In genomic region chr2:169653636-169654035, GRCh38 we compare ENCODE assay signal across 27 cellular contexts. TPM values are rescaled to one million over a fixed set of nuclear protein-coding genes. Genes with fewer than 3 reads are reported as not detected.
DNase-seq lines count a peak whose midpoint lies in the region; ATAC-seq, FAIRE-seq and TF ChIP-seq lines count a peak whose summit lies in the region.
"Had no signal": no experiment of that assay in that cellular context is flagged by ENCODE, and none has a peak within 500 bp of the region (broad histone marks: within the 10 kb centered on the region; RNA-seq: fewer than 3 reads in every experiment).

No MANE protein-coding gene starts in this region.

- H3K4me2 ChIP-seq in mammary epithelial cell (ENCODE audit: insufficient read depth, low read depth, low read length) = no peak overlapping the region
- H3K4me2 ChIP-seq: GM23338, PC-9 had no signal

- TF ChIP-seq CTCF in mammary epithelial cell (conservative IDR thresholded peaks at IDR 0.05 in 1 of 2, IDR thresholded peaks at IDR 0.05 in 1 of 2; ENCODE audit: extremely low read depth in 1 of 2, insufficient read depth in 1 of 2, low read depth in 1 of 2, low read length in 2 of 2) = no peak
- TF ChIP-seq CTCF in breast epithelium (IDR thresholded peaks at IDR 0.05) = no peak
- no peak for TF ChIP-seq CTCF in Panc1 (IDR thresholded peaks at IDR 0.05)
- no peak for TF ChIP-seq CTCF in bronchial epithelial cell (IDR thresholded peaks at IDR 0.05; ENCODE audit: insufficient read depth, low read length, severe bottlenecking)
- no peak for TF ChIP-seq CTCF in esophagus squamous epithelium (IDR thresholded peaks at IDR 0.05)

- dilution Hi-C loops in mammary epithelial cell (cut with HindIII; ENCODE audit: low sequenced_read_pairs) = no loop called here

- FAIRE-seq in bronchial epithelial cell (lab: Jason Lieb, UNC) = no peak
- FAIRE-seq: GM12878 had no signal

- no peak overlapping the region for H3K27ac ChIP-seq in mammary epithelial cell (ENCODE audit: insufficient read depth, low read depth, low read length)
- H3K27ac ChIP-seq in breast epithelium = no peak overlapping the region
- no peak overlapping the region for H3K27ac ChIP-seq in Panc1 (ENCODE audit: low read length)
- H3K27ac ChIP-seq in esophagus squamous epithelium = no peak overlapping the region
- H3K27ac ChIP-seq: 22Rv1, PC-9 had no signal

- no TSS peak for BruUV-seq in mammary epithelial cell (replicated peaks; lab: Mats Ljungman, UMichigan)
- no TSS peak for BruUV-seq in Panc1 (replicated peaks; lab: Mats Ljungman, UMichigan)

- H3K9me3 ChIP-seq in mammary epithelial cell (replicated peaks; ENCODE audit: insufficient read depth, low read length) = no peaks in the 10 kb centered on the region
- no peaks in the 10 kb centered on the region for H3K9me3 ChIP-seq in breast epithelium
- H3K9me3 ChIP-seq in Panc1 (ENCODE audit: control insufficient read depth, insufficient read depth, low read depth, low read length) = no peaks in the 10 kb centered on the region
- no peaks in the 10 kb centered on the region for H3K9me3 ChIP-seq in esophagus squamous epithelium
- H3K9me3 ChIP-seq: BE2C had no signal

- H2AFZ ChIP-seq in mammary epithelial cell (ENCODE audit: low read depth, low read length) = no peak overlapping the region
- H2AFZ ChIP-seq: GM23338, PC-9 had no signal

- WGBS in mammary epithelial cell (ENCODE audit: low coverage, missing lambda C conversion rate) = 62% methylated on average over 3 of the region's 3 CpGs
- 55 to 62% methylated on average over 3 of the region's 3 CpGs for WGBS in esophagus squamous epithelium, 2 donors

- no peaks in the 10 kb centered on the region for H3K79me2 ChIP-seq in mammary epithelial cell (ENCODE audit: insufficient read depth, low read length)

- no peaks in the 10 kb centered on the region for H3K4me1 ChIP-seq in mammary epithelial cell (ENCODE audit: insufficient read depth, low read length)
- H3K4me1 ChIP-seq in breast epithelium = no peaks in the 10 kb centered on the region
- H3K4me1 ChIP-seq in Panc1 (ENCODE audit: control insufficient read depth, insufficient read depth, low read length) = no peaks in the 10 kb centered on the region
- H3K4me1 ChIP-seq in esophagus squamous epithelium = no peaks in the 10 kb centered on the region
- H3K4me1 ChIP-seq: BE2C had no signal

- ATAC-seq in Panc1 (peak; percentile 26; the same call in 1 of the 2 replicates), HG03571 (IDR thresholded peaks at IDR 0.05; ENCODE audit: unreplicated experiment) (no peak)

- POLR2A ChIA-PET in Panc1 (lab: Charles Lee) = no interaction called here

- intact Hi-C loops in mammary epithelial cell (cut with micrococcal nuclease) = no loop called here
- intact Hi-C loops in breast epithelium (cut with DNase I; ENCODE audit: low total_unique reads) = no loop called here
- intact Hi-C loops in Panc1 (cut with micrococcal nuclease; ENCODE audit: unreplicated experiment) = no loop called here
- intact Hi-C loops in esophagus squamous epithelium (cut with DNase I) = no loop called here

- TF ChIP-seq POLR2A in breast epithelium (IDR thresholded peaks at IDR 0.05) (no peak), esophagus squamous epithelium (IDR thresholded peaks at IDR 0.05) (no peak)

- in situ Hi-C loops in mammary epithelial cell (cut with MboI; ENCODE audit: low sequenced_read_pairs in 2 of 2) (no loop called here), Panc1 (cut with HindIII; ENCODE audit: low pct_unique_long_range_greater_than_20kb, low sequenced_read_pairs) (no loop called here)

- peak; percentile 17 for DNase-seq in mammary epithelial cell
- no peak for DNase-seq in breast epithelium (ENCODE audit: low spot score in 2 of 2)
- DNase-seq in Panc1 (ENCODE audit: low read depth, low spot score) = no peak
- peak; percentile 65 for DNase-seq in bronchial epithelial cell (ENCODE audit: low read depth)
- DNase-seq in SHP77 treated with DMSO at 0.1 percent for 48 hours (lab: John Stamatoyannopoulos, UW) = no peak
- no peak for DNase-seq in esophagus squamous epithelium (lab: John Stamatoyannopoulos, UW)
- DNase-seq in NCI-H446 (lab: John Stamatoyannopoulos, UW) = no peak
- DNase-seq: BE2C; CD8-positive, alpha-beta memory T cell; GDM1; H9; NCI-H1092; NCI-H1436; NCI-H187 treated with DMSO at 0.1 percent for 48 hours; NCI-H2107; NCI-H524 treated with DMSO at 0.1 percent for 48 hours; NCI-H82; NK-92 treated with Interleukin-12 subunit alpha and Interleukin-12 subunit beta, amount 100 ng/mL, for 24 hours; PC-9; RPMI8226; SHP77 had no signal

- CTCF ChIA-PET in mammary epithelial cell (lab: Charles Lee; ENCODE audit: low non-redundant PET) = interaction anchor here (0.5 kb wide), 1 partner anchor 88 kb away, joined by 3 read pairs; no protein-coding TSS in a partner anchor
- CTCF ChIA-PET in Panc1 (lab: Charles Lee) = no interaction called here

- H3K36me3 ChIP-seq in mammary epithelial cell (ENCODE audit: insufficient read depth, low read length) (no peaks in the 10 kb centered on the region), breast epithelium (no peaks in the 10 kb centered on the region), Panc1 (ENCODE audit: control insufficient read depth, insufficient read depth, low read length) (no peaks in the 10 kb centered on the region), bronchial epithelial cell (ENCODE audit: control insufficient read depth, insufficient read depth, low read length) (no peaks in the 10 kb centered on the region), esophagus squamous epithelium (no peaks in the 10 kb centered on the region)
- H3K36me3 ChIP-seq: BE2C had no signal

- H4K20me1 ChIP-seq in mammary epithelial cell (ENCODE audit: insufficient read depth, low read length) = no peaks in the 10 kb centered on the region

- no peak overlapping the region for H3K9ac ChIP-seq in mammary epithelial cell (ENCODE audit: insufficient read depth, low read length)

- no peaks in the 10 kb centered on the region for H3K27me3 ChIP-seq in mammary epithelial cell (ENCODE audit: insufficient read depth, low read length)
- no peaks in the 10 kb centered on the region for H3K27me3 ChIP-seq in breast epithelium
- H3K27me3 ChIP-seq in Panc1 (ENCODE audit: control insufficient read depth, insufficient read depth, low read length) = no peaks in the 10 kb centered on the region
- no peaks in the 10 kb centered on the region for H3K27me3 ChIP-seq in bronchial epithelial cell (ENCODE audit: control insufficient read depth, insufficient read depth, low read length)
- peaks cover 0 to 16% (median 0%) of the 10 kb centered on the region in 4 donors for H3K27me3 ChIP-seq in esophagus squamous epithelium
- H3K27me3 ChIP-seq: BE2C had no signal

- H3K4me3 ChIP-seq in mammary epithelial cell (replicated peaks in 1 of 3; ENCODE audit: insufficient read depth in 1 of 3, low read depth in 2 of 3, low read length in 3 of 3) (no peak overlapping the region), breast epithelium (no peak overlapping the region), Panc1 (ENCODE audit: low read depth in 2 of 2, low read length in 2 of 2) (no peak overlapping the region), bronchial epithelial cell (ENCODE audit: low read depth, low read length) (no peak overlapping the region), esophagus squamous epithelium (no peak overlapping the region)
- H3K4me3 ChIP-seq: GM12878, GM23338, PC-9 had no signal

RNA-seq across cellular contexts. Expression of gene CFAP210, which starts 40.6 kb away (rescaled TPM):
- total RNA-seq in mammary epithelial cell (not detected), breast epithelium (1 to 10 TPM in 1 of 3 donors, under 1 TPM in 1, not detected in 1; 0.66 to 3.4 TPM), Panc1 (2021; ENCODE audit: unreplicated experiment) (0.23 TPM), bronchial epithelial cell (not detected in 2 replicates), esophagus squamous epithelium (not detected)
- not detected for polyA plus RNA-seq in mammary epithelial cell
- not detected for polyA minus RNA-seq in mammary epithelial cell
- polyA plus RNA-seq in Panc1 (2012; ENCODE audit: insufficient read length) = 0.27 TPM
- total RNA-seq: GM12878, GM23338 had no signal
- polyA plus RNA-seq: CD14-positive monocyte; CD8-positive, alpha-beta memory T cell; GM12878; IgD-negative memory B cell had no signal

RNA-seq across cellular contexts. Expression of gene PHOSPHO2, which starts 40.6 kb away (rescaled TPM):
- 1 to 10 TPM; 3.0 to 3.8 TPM for total RNA-seq in mammary epithelial cell
- polyA plus RNA-seq in mammary epithelial cell = 1.2 TPM
- not detected for polyA minus RNA-seq in mammary epithelial cell
- 10 to 100 TPM in 2 of 3 donors, 1 to 10 TPM in 1; 9.1 to 17.4 (median 16.2) TPM for total RNA-seq in breast epithelium
- 6.2 TPM for total RNA-seq in Panc1 (2021; ENCODE audit: unreplicated experiment)
- polyA plus RNA-seq in Panc1 (2012; ENCODE audit: insufficient read length) = 4.0 TPM
- 2.4 and 4.0 TPM in 2 replicates for total RNA-seq in bronchial epithelial cell
- total RNA-seq in esophagus squamous epithelium = 1 to 10 TPM; 1.9 to 4.6 (median 3.3) TPM

Comparison
In these comparisons a context has a peak if more than half of its experiments do, and no peak if none do; other contexts are left out.
1. DNase-seq: peak in mammary epithelial cell (single experiment) and bronchial epithelial cell (single experiment); none in breast epithelium (0 of 2), Panc1 (single experiment), SHP77 treated with DMSO at 0.1 percent for 48 hours (single experiment), esophagus squamous epithelium (single experiment) and NCI-H446 (0 of 2).